Comparison of ENCODE assay signal across 8 cellular contexts in the genomic region with DNA sequence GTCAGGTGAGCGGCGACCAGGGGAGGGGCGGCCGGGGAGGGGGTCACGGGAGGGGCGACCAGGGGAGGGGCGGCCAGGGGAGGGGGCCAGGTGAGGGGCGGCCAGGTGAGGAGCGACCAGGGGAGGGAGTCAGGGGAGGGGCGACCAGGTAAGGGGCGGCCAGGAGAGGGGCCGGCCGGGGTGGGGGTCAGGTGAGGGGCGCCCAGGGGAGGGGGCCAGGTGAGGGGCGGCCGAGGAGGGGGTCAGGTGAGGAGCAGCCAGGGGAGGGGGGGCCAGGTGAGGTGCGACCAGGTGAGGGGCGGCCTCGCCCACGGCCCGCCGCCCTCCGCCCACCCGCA. TPM values are rescaled to one million over a fixed set of nuclear protein-coding genes. Genes with fewer than 3 reads are reported as not detected.
DNase-seq lines count a peak whose midpoint lies in the region; ATAC-seq, FAIRE-seq and TF ChIP-seq lines count a peak whose summit lies in the region.

No MANE protein-coding gene starts in this region.

- POLR2A ChIA-PET in WTC11 (lab: Charles Lee): interaction anchor here (1.2 kb wide), 1 partner anchor 10 kb away, joined by 4 read pairs; no protein-coding TSS in a partner anchor

- no peaks in the 10 kb centered on the region for H3K9me3 ChIP-seq in HAP-1
- H3K9me3 ChIP-seq in iPS-15b (ENCODE audit: control insufficient read depth, insufficient read depth, low read length): no peaks in the 10 kb centered on the region

- in situ Hi-C loops in HAP-1 (cut with MboI; ENCODE audit: low sequenced_read_pairs): no loop called here

- no peak for FAIRE-seq in frontal cortex (lab: Jason Lieb, UNC)

- H3K36me3 ChIP-seq in HAP-1 (replicated peaks) (no peaks in the 10 kb centered on the region), iPS-15b (ENCODE audit: control insufficient read depth, insufficient read depth, low read length) (no peaks in the 10 kb centered on the region)

- peaks cover 25% of the 10 kb centered on the region for H3K36me3 Mint-ChIP-seq in WTC11
- H3K36me3 Mint-ChIP-seq in stimulated activated effector memory CD8-positive, alpha-beta T cell treated with anti-CD3 and anti-CD28 coated beads, Interleukin-12 subunit alpha, Interleukin-12 subunit beta, amount 100 ng/mL, for 72 hours: peaks cover under 1% of the 10 kb centered on the region

- H3K4me1 ChIP-seq in HAP-1: peaks cover 4% of the 10 kb centered on the region; the same call in 1 of the 2 replicates
- peaks cover 6% of the 10 kb centered on the region for H3K4me1 ChIP-seq in iPS-15b (ENCODE audit: control insufficient read depth, insufficient read depth, low read length)

- H3K4me1 Mint-ChIP-seq in WTC11: peaks cover 57% of the 10 kb centered on the region
- peaks cover 11% of the 10 kb centered on the region for H3K4me1 Mint-ChIP-seq in stimulated activated effector memory CD8-positive, alpha-beta T cell treated with anti-CD3 and anti-CD28 coated beads, Interleukin-12 subunit alpha, Interleukin-12 subunit beta, amount 100 ng/mL, for 72 hours

- H3K4me3 Mint-ChIP-seq in WTC11: no peak overlapping the region
- H3K4me3 Mint-ChIP-seq in stimulated activated effector memory CD8-positive, alpha-beta T cell treated with anti-CD3 and anti-CD28 coated beads, Interleukin-12 subunit alpha, Interleukin-12 subunit beta, amount 100 ng/mL, for 72 hours: peak overlapping the region; percentile 72

- no peaks in the 10 kb centered on the region for H3K9me3 Mint-ChIP-seq in WTC11
- H3K9me3 Mint-ChIP-seq in stimulated activated effector memory CD8-positive, alpha-beta T cell treated with anti-CD3 and anti-CD28 coated beads, Interleukin-12 subunit alpha, Interleukin-12 subunit beta, amount 100 ng/mL, for 72 hours: no peaks in the 10 kb centered on the region

- CTCF ChIA-PET in WTC11 (lab: Charles Lee): interaction anchor here (0.8 kb wide), 1 partner anchor 118 kb away, joined by 3 read pairs; no protein-coding TSS in a partner anchor

- H3K27me3 ChIP-seq in HAP-1 (ENCODE audit: low read depth): no peaks in the 10 kb centered on the region
- no peaks in the 10 kb centered on the region for H3K27me3 ChIP-seq in iPS-15b (ENCODE audit: control insufficient read depth, insufficient read depth, low read length)

- no peak overlapping the region for H3K27ac Mint-ChIP-seq in WTC11
- no peak overlapping the region for H3K27ac Mint-ChIP-seq in stimulated activated effector memory CD8-positive, alpha-beta T cell treated with anti-CD3 and anti-CD28 coated beads, Interleukin-12 subunit alpha, Interleukin-12 subunit beta, amount 100 ng/mL, for 72 hours

- H3K27me3 Mint-ChIP-seq in WTC11 (ENCODE audit: low read depth): no peaks in the 10 kb centered on the region

- H3K4me3 ChIP-seq in HAP-1 (peak overlapping the region; percentile 24; the same call in 1 of the 2 replicates), iPS-15b (ENCODE audit: low read depth, low read length) (peak overlapping the region; percentile 13)

- DNase-seq in HAP-1 (ENCODE audit: low spot score in 2 of 2) (no peak), WTC11 (ENCODE audit: low spot score) (no peak), frontal cortex (ENCODE audit: low spot score in 2 of 2) (no peak), NCI-H1048 (lab: John Stamatoyannopoulos, UW) (no peak), putamen (ENCODE audit: low spot score) (no peak)
- DNase-seq in stimulated activated effector memory CD8-positive, alpha-beta T cell treated with anti-CD3 and anti-CD28 coated beads, Interleukin-12 subunit alpha, Interleukin-12 subunit beta, amount 100 ng/mL, for 72 hours (ENCODE audit: low spot score in 2 of 2): no peak

- no peak for TF ChIP-seq CTCF in WTC11 (IDR thresholded peaks at IDR 0.05)

- peak; percentile 42 for ATAC-seq in WTC11
- ATAC-seq in stimulated activated effector memory CD8-positive, alpha-beta T cell treated with anti-CD3 and anti-CD28 coated beads, Interleukin-12 subunit alpha, Interleukin-12 subunit beta, amount 100 ng/mL, for 72 hours: no peak
- no peak for ATAC-seq in HG02588 (IDR thresholded peaks at IDR 0.05; ENCODE audit: unreplicated experiment)

- no peak overlapping the region for H3K9ac ChIP-seq in iPS-15b (ENCODE audit: low read depth, low read length)

TF ChIP-seq in WTC11, 78 proteins besides CTCF, POLR2A, EP300 and RAD21:
- TF ChIP-seq, protein P1, sequence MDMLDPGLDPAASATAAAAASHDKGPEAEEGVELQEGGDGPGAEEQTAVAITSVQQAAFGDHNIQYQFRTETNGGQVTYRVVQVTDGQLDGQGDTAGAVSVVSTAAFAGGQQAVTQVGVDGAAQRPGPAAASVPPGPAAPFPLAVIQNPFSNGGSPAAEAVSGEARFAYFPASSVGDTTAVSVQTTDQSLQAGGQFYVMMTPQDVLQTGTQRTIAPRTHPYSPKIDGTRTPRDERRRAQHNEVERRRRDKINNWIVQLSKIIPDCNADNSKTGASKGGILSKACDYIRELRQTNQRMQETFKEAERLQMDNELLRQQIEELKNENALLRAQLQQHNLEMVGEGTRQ (CRISPR knock-in tag; IDR thresholded peaks at IDR 0.05): no peak
- TF ChIP-seq NFATC4 (CRISPR knock-in tag; IDR thresholded peaks at IDR 0.05) (no peak), ELF4 (CRISPR knock-in tag; IDR thresholded peaks at IDR 0.05; ENCODE audit: low read depth) (no peak), OVOL2 (CRISPR knock-in tag; IDR thresholded peaks at IDR 0.05; ENCODE audit: borderline replicate concordance) (no peak), IRF2 (CRISPR knock-in tag; IDR thresholded peaks at IDR 0.05; ENCODE audit: borderline replicate concordance, low read depth) (no peak), SMAD4 (CRISPR knock-in tag; IDR thresholded peaks at IDR 0.05) (no peak), CBFB (CRISPR knock-in tag; IDR thresholded peaks at IDR 0.05; ENCODE audit: low read depth) (no peak), NR1H2 (CRISPR knock-in tag; IDR thresholded peaks at IDR 0.05) (no peak), JUN (CRISPR knock-in tag; IDR thresholded peaks at IDR 0.05) (no peak), ZNF138 (CRISPR knock-in tag; conservative IDR thresholded peaks at IDR 0.05) (no peak)
- TF ChIP-seq, protein P2, sequence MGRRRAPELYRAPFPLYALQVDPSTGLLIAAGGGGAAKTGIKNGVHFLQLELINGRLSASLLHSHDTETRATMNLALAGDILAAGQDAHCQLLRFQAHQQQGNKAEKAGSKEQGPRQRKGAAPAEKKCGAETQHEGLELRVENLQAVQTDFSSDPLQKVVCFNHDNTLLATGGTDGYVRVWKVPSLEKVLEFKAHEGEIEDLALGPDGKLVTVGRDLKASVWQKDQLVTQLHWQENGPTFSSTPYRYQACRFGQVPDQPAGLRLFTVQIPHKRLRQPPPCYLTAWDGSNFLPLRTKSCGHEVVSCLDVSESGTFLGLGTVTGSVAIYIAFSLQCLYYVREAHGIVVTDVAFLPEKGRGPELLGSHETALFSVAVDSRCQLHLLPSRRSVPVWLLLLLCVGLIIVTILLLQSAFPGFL (CRISPR knock-in tag; IDR thresholded peaks at IDR 0.05; ENCODE audit: borderline replicate concordance): no peak
- TF ChIP-seq, protein P3, sequence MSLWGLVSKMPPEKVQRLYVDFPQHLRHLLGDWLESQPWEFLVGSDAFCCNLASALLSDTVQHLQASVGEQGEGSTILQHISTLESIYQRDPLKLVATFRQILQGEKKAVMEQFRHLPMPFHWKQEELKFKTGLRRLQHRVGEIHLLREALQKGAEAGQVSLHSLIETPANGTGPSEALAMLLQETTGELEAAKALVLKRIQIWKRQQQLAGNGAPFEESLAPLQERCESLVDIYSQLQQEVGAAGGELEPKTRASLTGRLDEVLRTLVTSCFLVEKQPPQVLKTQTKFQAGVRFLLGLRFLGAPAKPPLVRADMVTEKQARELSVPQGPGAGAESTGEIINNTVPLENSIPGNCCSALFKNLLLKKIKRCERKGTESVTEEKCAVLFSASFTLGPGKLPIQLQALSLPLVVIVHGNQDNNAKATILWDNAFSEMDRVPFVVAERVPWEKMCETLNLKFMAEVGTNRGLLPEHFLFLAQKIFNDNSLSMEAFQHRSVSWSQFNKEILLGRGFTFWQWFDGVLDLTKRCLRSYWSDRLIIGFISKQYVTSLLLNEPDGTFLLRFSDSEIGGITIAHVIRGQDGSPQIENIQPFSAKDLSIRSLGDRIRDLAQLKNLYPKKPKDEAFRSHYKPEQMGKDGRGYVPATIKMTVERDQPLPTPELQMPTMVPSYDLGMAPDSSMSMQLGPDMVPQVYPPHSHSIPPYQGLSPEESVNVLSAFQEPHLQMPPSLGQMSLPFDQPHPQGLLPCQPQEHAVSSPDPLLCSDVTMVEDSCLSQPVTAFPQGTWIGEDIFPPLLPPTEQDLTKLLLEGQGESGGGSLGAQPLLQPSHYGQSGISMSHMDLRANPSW (CRISPR knock-in tag; conservative IDR thresholded peaks at IDR 0.05; ENCODE audit: low read depth): no peak
- TF ChIP-seq, protein P4, sequence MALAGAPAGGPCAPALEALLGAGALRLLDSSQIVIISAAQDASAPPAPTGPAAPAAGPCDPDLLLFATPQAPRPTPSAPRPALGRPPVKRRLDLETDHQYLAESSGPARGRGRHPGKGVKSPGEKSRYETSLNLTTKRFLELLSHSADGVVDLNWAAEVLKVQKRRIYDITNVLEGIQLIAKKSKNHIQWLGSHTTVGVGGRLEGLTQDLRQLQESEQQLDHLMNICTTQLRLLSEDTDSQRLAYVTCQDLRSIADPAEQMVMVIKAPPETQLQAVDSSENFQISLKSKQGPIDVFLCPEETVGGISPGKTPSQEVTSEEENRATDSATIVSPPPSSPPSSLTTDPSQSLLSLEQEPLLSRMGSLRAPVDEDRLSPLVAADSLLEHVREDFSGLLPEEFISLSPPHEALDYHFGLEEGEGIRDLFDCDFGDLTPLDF (CRISPR knock-in tag; IDR thresholded peaks at IDR 0.05): no peak

RNA-seq across cellular contexts. Expression of a gene that starts 0.4 kb away (rescaled TPM):
- total RNA-seq in WTC11 (2021) (78.8 to 91.9 TPM (median 85.6 TPM) in 3 replicates), frontal cortex (1.2 TPM)

Comparison
In these comparisons a context has a peak if more than half of its experiments do, and no peak if none do; other contexts are left out.
1. RNA of a gene that starts 0.4 kb away (total RNA-seq): 78.8 to 91.9 TPM in WTC11; 1.2 TPM in frontal cortex (single experiment); every median in the first group is over 10 times any median in the second.